10 cellular contexts compared by ENCODE assay signal in the genomic region with DNA sequence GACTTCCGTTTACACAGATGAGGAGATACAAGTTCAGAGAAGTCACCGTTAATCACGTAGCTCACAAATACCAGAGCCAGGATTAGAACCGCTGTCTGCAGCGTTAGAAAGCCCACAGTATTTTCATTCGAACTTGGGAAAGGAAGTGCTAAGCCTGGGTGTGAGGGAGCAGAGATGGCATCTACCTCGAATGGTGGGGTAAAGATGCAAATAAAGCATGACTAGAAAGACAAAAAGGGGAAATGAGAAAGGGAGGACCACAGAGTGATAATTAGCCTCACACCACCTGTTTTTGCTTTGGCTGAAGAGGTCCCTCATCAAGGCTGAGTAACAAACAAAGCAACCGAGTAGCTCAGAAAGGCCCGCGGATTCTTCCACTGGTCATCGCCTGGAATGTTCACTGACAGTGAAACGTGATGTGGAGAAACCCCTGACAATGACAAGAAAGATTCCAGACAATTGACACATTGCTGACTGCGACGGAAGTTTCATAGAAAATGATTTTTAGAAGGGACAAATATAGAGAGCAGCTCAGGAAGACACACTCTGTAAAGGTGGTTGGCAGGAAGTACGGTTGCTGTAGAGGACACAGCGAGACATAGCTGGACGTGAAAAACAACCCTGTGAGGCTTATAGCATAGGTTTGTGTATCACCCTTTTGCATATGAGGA. TPM values are rescaled to one million over a fixed set of nuclear protein-coding genes. Genes with fewer than 3 reads are reported as not detected.
DNase-seq lines count a peak whose midpoint lies in the region; ATAC-seq, FAIRE-seq and TF ChIP-seq lines count a peak whose summit lies in the region.
"Had no signal": no experiment of that assay in that cellular context is flagged by ENCODE, and none has a peak within 500 bp of the region (broad histone marks: within the 10 kb centered on the region; RNA-seq: fewer than 3 reads in every experiment).

No MANE protein-coding gene starts in this region.

- no peaks in the 10 kb centered on the region for H4K20me1 ChIP-seq in HepG2 (ENCODE audit: insufficient read depth, low read length)

- H3K9me3 ChIP-seq in transverse colon (no peaks in the 10 kb centered on the region), HepG2 (ENCODE audit: low read length) (no peaks in the 10 kb centered on the region)

- intact Hi-C loops in transverse colon (cut with DNase I; ENCODE audit: low total_unique reads), result no loop called here
- intact Hi-C loops in HepG2 (cut with micrococcal nuclease; ENCODE audit: unreplicated experiment), result no loop called here

- no TSS peak for BruUV-seq in HepG2 (replicated peaks; lab: Mats Ljungman, UMichigan)

- peak overlapping the region; percentile 28 to 65 (median 38) for H3K27ac ChIP-seq in transverse colon
- no peak overlapping the region for H3K27ac ChIP-seq in HepG2 (ENCODE audit: extremely low read length, insufficient read depth, low read length)

- H3K4me3 ChIP-seq in transverse colon, result no peak overlapping the region
- H3K4me3 ChIP-seq in HepG2 (replicated peaks in 1 of 3; ENCODE audit: insufficient read depth in 1 of 3, low read depth in 2 of 3, low read length in 3 of 3), result no peak overlapping the region

- peaks cover 0 to 23% (median 4%) of the 10 kb centered on the region in 4 donors for H3K4me1 ChIP-seq in transverse colon
- H3K4me1 ChIP-seq in HepG2 (ENCODE audit: insufficient read depth, low read length), result peaks cover 16% of the 10 kb centered on the region

- no peak for TF ChIP-seq POLR2A in transverse colon (IDR thresholded peaks at IDR 0.05)
- TF ChIP-seq POLR2A in HepG2 (IDR thresholded peaks at IDR 0.05; ENCODE audit: insufficient read depth in 1 of 2, low read depth in 2 of 2, low read length in 2 of 2), result no peak

- DNase-seq in SIG-M5 treated with dmso at 0.1 percent for 504 hours (lab: John Stamatoyannopoulos, UW; ENCODE audit: unreplicated experiment) (peak; percentile 32), SIG-M5 (lab: John Stamatoyannopoulos, UW) (no peak), NOMO-1 treated with DMSO at 0.1 percent for 48 hours (lab: John Stamatoyannopoulos, UW; ENCODE audit: unreplicated experiment) (peak; percentile 73), transverse colon (peak; percentile 33), HepG2 (ENCODE audit: low spot score) (no peak), HT-29 (ENCODE audit: low spot score) (no peak), HK-2 (ENCODE audit: unreplicated experiment) (no peak)
- DNase-seq: T-helper 2 cell had no signal

- TF ChIP-seq CTCF in transverse colon (IDR thresholded peaks at IDR 0.05), result no peak
- no peak for TF ChIP-seq CTCF in HepG2 (CRISPR knock-in tag; IDR thresholded peaks at IDR 0.05)

- peak; percentile 80 for ATAC-seq in HG02943 (IDR thresholded peaks at IDR 0.05; ENCODE audit: low read depth, unreplicated experiment)
- no peak for ATAC-seq in HepG2

- no peak overlapping the region for H2AFZ ChIP-seq in HepG2 (ENCODE audit: low read length)

- H3K27me3 ChIP-seq in transverse colon, result no peaks in the 10 kb centered on the region
- no peaks in the 10 kb centered on the region; a peak in 1 of 5 replicates for H3K27me3 ChIP-seq in HepG2 (ENCODE audit: control insufficient read depth in 1 of 2, insufficient read depth in 2 of 2, low read length in 2 of 2)

- TF ChIP-seq EP300 in transverse colon (IDR thresholded peaks at IDR 0.05; ENCODE audit: low read depth) (no peak), HepG2 (IDR thresholded peaks at IDR 0.05; ENCODE audit: low read depth in 2 of 2, low read length in 2 of 2) (no peak), HepG2 (CRISPR knock-in tag; IDR thresholded peaks at IDR 0.05; ENCODE audit: borderline replicate concordance) (no peak)

- CTCF ChIA-PET in HepG2 (lab: Yijun Ruan, JAX; ENCODE audit: low intra/inter-chr PET ratio, low total read pairs), result no interaction called here

- no peak for FAIRE-seq in HepG2 (lab: Jason Lieb, UNC)
- FAIRE-seq: A204.1 had no signal

- H3K79me2 ChIP-seq in HepG2 (ENCODE audit: insufficient read depth, low read length), result no peaks in the 10 kb centered on the region

- H3K36me3 ChIP-seq in transverse colon (no peaks in the 10 kb centered on the region), HepG2 (replicated peaks in 1 of 2; ENCODE audit: control insufficient read depth in 1 of 2, insufficient read depth in 2 of 2, low read length in 2 of 2) (no peaks in the 10 kb centered on the region)

- H3K4me2 ChIP-seq in HepG2 (ENCODE audit: low read depth, low read length), result no peak overlapping the region

- POLR2A ChIA-PET in HepG2 (lab: Yijun Ruan, JAX), result no interaction called here

- no peak overlapping the region for H3K9ac ChIP-seq in HepG2 (ENCODE audit: insufficient read depth, low read depth, low read length)

- in situ Hi-C loops in transverse colon (cut with MboI; ENCODE audit: low pct_ligation_motif_present in 1 of 4, low pct_unique_long_range_greater_than_20kb in 1 of 4, low sequenced_read_pairs in 3 of 4) (no loop called here), HepG2 (cut with HindIII; ENCODE audit: extremely low pct_ligation_motif_present, low pct_unique_long_range_greater_than_20kb) (no loop called here)

- TF ChIP-seq RAD21 in HepG2 (CRISPR knock-in tag; IDR thresholded peaks at IDR 0.05), result no peak

- WGBS in transverse colon (ENCODE audit: low coverage in 1 of 2), 2 donors, result 74 to 85% methylated on average over 9 to 17 of the region's 17 CpGs
- 41% methylated on average over 17 of the region's 17 CpGs for WGBS in HepG2 (ENCODE audit: low lambda C conversion rate)

TF ChIP-seq in HepG2, 621 proteins besides CTCF, POLR2A, EP300 and RAD21 (continues in another document):
- TF ChIP-seq ZNF101 (CRISPR knock-in tag; IDR thresholded peaks at IDR 0.05; ENCODE audit: borderline replicate concordance, low read depth), result no peak
- no peak for TF ChIP-seq KLF15 (CRISPR knock-in tag; IDR thresholded peaks at IDR 0.05; ENCODE audit: borderline replicate concordance)
- TF ChIP-seq ZFYVE20 (CRISPR knock-in tag; IDR thresholded peaks at IDR 0.05; ENCODE audit: borderline replicate concordance, low read depth), result no peak
- TF ChIP-seq MTF2 (CRISPR knock-in tag; IDR thresholded peaks at IDR 0.05; ENCODE audit: borderline replicate concordance), result no peak

RNA-seq across cellular contexts. Expression of a gene that starts 31.5 kb away (rescaled TPM):
- 10 to 100 TPM in 3 of 4 donors, not detected in 1; 12.2 to 22.8 (median 18.1) TPM for total RNA-seq in transverse colon
- total RNA-seq in HepG2 (2016; rRNA removed; fragmentation: Illumina TruSeq; extraction: Trizol), result not detected in 2 replicates
- total RNA-seq in HepG2 (2016; cell fraction: cytosol; rRNA removed; fragmentation: Illumina TruSeq; extraction: Trizol; ENCODE audit: low read depth), result not detected in 2 replicates
- total RNA-seq in HepG2 (2016; cell fraction: insoluble cytoplasmic fraction; rRNA removed; fragmentation: Illumina TruSeq; extraction: Trizol), result not detected in 2 replicates
- not detected in 2 replicates for total RNA-seq in HepG2 (2016; cell fraction: membrane; rRNA removed; fragmentation: Illumina TruSeq; extraction: Trizol)
- total RNA-seq in HepG2 (2016; cell fraction: nucleus; rRNA removed; fragmentation: Illumina TruSeq; extraction: Trizol), result not detected in 2 replicates
- 0.03 and 0.13 TPM in 2 replicates for polyA plus RNA-seq in HepG2 (2011; rRNA removed)
- polyA plus RNA-seq in HepG2 (2011; cell fraction: cytosol; rRNA removed), result 0.01 TPM in 2 replicates
- polyA plus RNA-seq in HepG2 (2011; cell fraction: nucleus; rRNA removed), result 0.08 and 0.40 TPM in 2 replicates
- not detected in 2 replicates for polyA plus RNA-seq in HepG2 (2012)
- polyA plus RNA-seq in HepG2 (2016; cell fraction: cytosol; fragmentation: Illumina TruSeq; extraction: Trizol; ENCODE audit: low read depth), result not detected in 2 replicates
- not detected in 2 replicates for polyA plus RNA-seq in HepG2 (2016; cell fraction: insoluble cytoplasmic fraction; fragmentation: Illumina TruSeq; extraction: Trizol; ENCODE audit: low read depth)
- polyA plus RNA-seq in HepG2 (2016; cell fraction: membrane; fragmentation: Illumina TruSeq; extraction: Trizol; ENCODE audit: low read depth), result not detected in 2 replicates
- 0.15 TPM in 1 of 2 replicates, not detected in the other for polyA plus RNA-seq in HepG2 (2016; cell fraction: nucleus; fragmentation: Illumina TruSeq; extraction: Trizol; ENCODE audit: insufficient read depth, low read depth)
- 0.06 TPM in 1 of 2 replicates, not detected in the other for polyA minus RNA-seq in HepG2 (2011; rRNA and poly(A)+ RNA removed; ENCODE audit: low replicate concordance)
- not detected in 2 replicates for polyA minus RNA-seq in HepG2 (2011; cell fraction: cytosol; rRNA and poly(A)+ RNA removed)
- not detected in 2 replicates for polyA minus RNA-seq in HepG2 (2011; cell fraction: nucleus; rRNA and poly(A)+ RNA removed)
- total RNA-seq in HT-29 (2014; rRNA removed; shearing (Covaris generic)), result 79.8 and 82.7 TPM in 2 replicates

RNA-seq across cellular contexts. Expression of a gene that starts 39.0 kb away (rescaled TPM):
- total RNA-seq in transverse colon (100 to 1,000 TPM in 1 of 4 donors, 10 to 100 TPM in 2, 1 to 10 TPM in 1; 4.5 to 103 (median 15.0) TPM), HepG2 (2016; rRNA removed; fragmentation: Illumina TruSeq; extraction: Trizol) (not detected in 2 replicates)
- total RNA-seq in HepG2 (2016; cell fraction: cytosol; rRNA removed; fragmentation: Illumina TruSeq; extraction: Trizol; ENCODE audit: low read depth), result not detected in 2 replicates
- not detected in 2 replicates for total RNA-seq in HepG2 (2016; cell fraction: insoluble cytoplasmic fraction; rRNA removed; fragmentation: Illumina TruSeq; extraction: Trizol)
- not detected in 2 replicates for total RNA-seq in HepG2 (2016; cell fraction: membrane; rRNA removed; fragmentation: Illumina TruSeq; extraction: Trizol)
- not detected in 2 replicates for total RNA-seq in HepG2 (2016; cell fraction: nucleus; rRNA removed; fragmentation: Illumina TruSeq; extraction: Trizol)
- not detected in 2 replicates for polyA plus RNA-seq in HepG2 (2011; rRNA removed)
- not detected in 2 replicates for polyA plus RNA-seq in HepG2 (2011; cell fraction: cytosol; rRNA removed)
- polyA plus RNA-seq in HepG2 (2011; cell fraction: nucleus; rRNA removed), result not detected in 2 replicates
- not detected in 2 replicates for polyA plus RNA-seq in HepG2 (2012)
- polyA plus RNA-seq in HepG2 (2016; cell fraction: cytosol; fragmentation: Illumina TruSeq; extraction: Trizol; ENCODE audit: low read depth), result not detected in 2 replicates
- not detected in 2 replicates for polyA plus RNA-seq in HepG2 (2016; cell fraction: insoluble cytoplasmic fraction; fragmentation: Illumina TruSeq; extraction: Trizol; ENCODE audit: low read depth)
- polyA plus RNA-seq in HepG2 (2016; cell fraction: membrane; fragmentation: Illumina TruSeq; extraction: Trizol; ENCODE audit: low read depth), result not detected in 2 replicates
- polyA plus RNA-seq in HepG2 (2016; cell fraction: nucleus; fragmentation: Illumina TruSeq; extraction: Trizol; ENCODE audit: insufficient read depth, low read depth), result not detected in 2 replicates
- polyA minus RNA-seq in HepG2 (2011; rRNA and poly(A)+ RNA removed; ENCODE audit: low replicate concordance), result not detected in 2 replicates
- not detected in 2 replicates for polyA minus RNA-seq in HepG2 (2011; cell fraction: cytosol; rRNA and poly(A)+ RNA removed)
- not detected in 2 replicates for polyA minus RNA-seq in HepG2 (2011; cell fraction: nucleus; rRNA and poly(A)+ RNA removed)
- total RNA-seq in HT-29 (2014; rRNA removed; shearing (Covaris generic)), result 3.2 and 10.6 TPM in 2 replicates

Comparison
In these comparisons a context has a peak if more than half of its experiments do, and no peak if none do; other contexts are left out.
1. DNase-seq: peak in SIG-M5 treated with dmso at 0.1 percent for 504 hours (single experiment), NOMO-1 treated with DMSO at 0.1 percent for 48 hours (single experiment) and transverse colon (single experiment); none in SIG-M5 (single experiment), HepG2 (single experiment), HT-29 (single experiment) and HK-2 (single experiment).